Comparison of ENCODE assay signal across 8 cellular contexts in genomic region chrX:108091878-108092291, GRCh38.
DNase-seq lines count a peak whose midpoint lies in the region; ATAC-seq, FAIRE-seq and TF ChIP-seq lines count a peak whose summit lies in the region.

No MANE protein-coding gene starts in this region.

- H3K27ac Mint-ChIP-seq in stimulated activated naive B cell treated with anti-CD40 and anti-IgM and Interleukin-4, amounts not matched to agents 10 μg/mL and 1 μg/mL and 100 μg/mL, for 72 hours: no peak overlapping the region

- peak overlapping the region; percentile 63 for H3K4me3 ChIP-seq in WERI-Rb-1 (ENCODE audit: low read depth, low read length)
- H3K4me3 ChIP-seq in iPS DF 6.9 (ENCODE audit: low read length): peak overlapping the region; percentile 58; the same call in 1 of the 2 replicates

- FAIRE-seq in RCC 7860 (lab: Jason Lieb, UNC): no peak

- no peaks in the 10 kb centered on the region for H3K27me3 Mint-ChIP-seq in stimulated activated naive B cell treated with anti-CD40 and anti-IgM and Interleukin-4, amounts not matched to agents 10 μg/mL and 1 μg/mL and 100 μg/mL, for 72 hours

- peaks cover 4% of the 10 kb centered on the region for H3K27me3 ChIP-seq in WERI-Rb-1 (ENCODE audit: insufficient read depth, low read depth, severe bottlenecking)
- no peaks in the 10 kb centered on the region for H3K27me3 ChIP-seq in iPS DF 6.9 (ENCODE audit: control insufficient read depth, insufficient read depth, low read length)

- no peak overlapping the region for H3K4me3 Mint-ChIP-seq in stimulated activated naive B cell treated with anti-CD40 and anti-IgM and Interleukin-4, amounts not matched to agents 10 μg/mL and 1 μg/mL and 100 μg/mL, for 72 hours

- no peaks in the 10 kb centered on the region for H3K4me1 ChIP-seq in iPS DF 6.9 (ENCODE audit: control insufficient read depth, insufficient read depth, low read length)

- peaks cover 0 to 5% of the 10 kb centered on the region in 2 donors for H3K4me1 Mint-ChIP-seq in stimulated activated naive B cell treated with anti-CD40 and anti-IgM and Interleukin-4, amounts not matched to agents 10 μg/mL and 1 μg/mL and 100 μg/mL, for 72 hours

- WGBS in iPS DF 6.9 (ENCODE audit: insufficient coverage, insufficient read length): no CpG with 5 or more reads among the region's 15 CpGs

- H3K36me3 Mint-ChIP-seq in stimulated activated naive B cell treated with anti-CD40 and anti-IgM and Interleukin-4, amounts not matched to agents 10 μg/mL and 1 μg/mL and 100 μg/mL, for 72 hours: peaks cover 0 to 3% of the 10 kb centered on the region in 2 donors

- H3K36me3 ChIP-seq in WERI-Rb-1 (no peaks in the 10 kb centered on the region; the same call in 1 of the 2 replicates), iPS DF 6.9 (ENCODE audit: control insufficient read depth, insufficient read depth, low read length) (no peaks in the 10 kb centered on the region)

- no peaks in the 10 kb centered on the region for H3K9me3 ChIP-seq in WERI-Rb-1 (ENCODE audit: severe bottlenecking)
- no peaks in the 10 kb centered on the region for H3K9me3 ChIP-seq in iPS DF 6.9 (ENCODE audit: control insufficient read depth, insufficient read depth, low read length)

- no peak for TF ChIP-seq CTCF in WERI-Rb-1 (IDR thresholded peaks at IDR 0.05; ENCODE audit: low read depth, low read length)

- no peaks in the 10 kb centered on the region for H3K9me3 Mint-ChIP-seq in stimulated activated naive B cell treated with anti-CD40 and anti-IgM and Interleukin-4, amounts not matched to agents 10 μg/mL and 1 μg/mL and 100 μg/mL, for 72 hours

- H3K27ac ChIP-seq in WERI-Rb-1 (peak overlapping the region; percentile 53), iPS DF 6.9 (ENCODE audit: low read length) (no peak overlapping the region)

- ATAC-seq in GM19351 (IDR thresholded peaks at IDR 0.05; ENCODE audit: unreplicated experiment) (peak; percentile 41), HG03196 (IDR thresholded peaks at IDR 0.05; ENCODE audit: unreplicated experiment) (peak; percentile 46)
- peak; percentile 46 to 55 for ATAC-seq in stimulated activated naive B cell treated with anti-CD40 and anti-IgM and Interleukin-4, amounts not matched to agents 10 μg/mL and 1 μg/mL and 100 μg/mL, for 72 hours (replicated peaks)

- DNase-seq in DMS53 (lab: John Stamatoyannopoulos, UW) (peak; percentile 77), WERI-Rb-1 (no peak), iPS DF 6.9 (ENCODE audit: low read depth, low spot score) (no peak), RCC 7860 (ENCODE audit: low spot score) (no peak), islet precursor cell (no peak)
- no peak for DNase-seq in stimulated activated naive B cell treated with anti-CD40 and anti-IgM and Interleukin-4, amounts not matched to agents 10 μg/mL and 1 μg/mL and 100 μg/mL, for 72 hours
